Comparison of ENCODE assay signal across 1 cellular context in the genomic region with DNA sequence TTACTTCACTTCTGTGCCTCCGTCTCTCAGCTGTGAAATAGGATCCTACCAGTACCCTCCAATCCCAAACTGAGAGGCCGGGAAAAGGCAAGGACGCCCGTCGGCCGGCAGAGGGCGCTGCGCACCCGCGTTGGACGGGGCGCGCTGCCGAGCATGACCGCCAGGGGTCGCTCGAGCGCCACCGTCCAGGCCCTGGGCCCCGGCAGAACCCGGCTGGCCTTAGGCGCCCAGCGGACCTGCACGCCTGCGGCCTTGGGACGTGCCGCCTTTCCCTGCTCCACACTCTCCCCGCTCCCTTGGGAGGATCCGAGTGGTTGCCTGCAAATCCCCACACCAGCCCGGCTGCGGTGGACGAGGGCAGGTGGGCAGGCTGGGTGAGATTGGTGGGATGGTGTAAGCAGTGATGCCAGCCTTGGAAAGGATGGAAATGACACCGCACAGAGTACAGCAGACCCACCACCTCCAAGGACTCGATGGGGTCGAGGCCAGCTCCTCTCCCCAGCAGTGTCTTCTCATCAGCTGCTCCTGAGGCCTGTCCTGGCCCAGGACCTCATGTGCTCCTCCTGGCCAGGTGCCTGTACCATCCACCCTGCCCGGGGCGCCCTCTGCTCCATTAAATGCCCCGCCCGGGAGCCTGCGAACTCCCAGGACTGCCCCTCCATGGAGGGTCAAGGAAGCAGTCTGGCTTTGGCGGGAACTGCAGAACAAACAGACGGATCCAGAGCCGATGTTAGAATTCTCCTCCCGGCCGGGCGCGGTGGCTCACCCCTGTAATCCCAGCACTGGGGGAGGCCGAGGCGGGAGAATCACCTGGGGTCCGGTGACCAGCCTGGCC.
TF ChIP-seq lines count a peak whose summit lies in the region.

No MANE protein-coding gene starts in this region.

TF ChIP-seq in HEK293, 187 proteins besides CTCF, POLR2A, EP300 and RAD21 (continued from another document and continues in another):
- TF ChIP-seq, protein P1, sequence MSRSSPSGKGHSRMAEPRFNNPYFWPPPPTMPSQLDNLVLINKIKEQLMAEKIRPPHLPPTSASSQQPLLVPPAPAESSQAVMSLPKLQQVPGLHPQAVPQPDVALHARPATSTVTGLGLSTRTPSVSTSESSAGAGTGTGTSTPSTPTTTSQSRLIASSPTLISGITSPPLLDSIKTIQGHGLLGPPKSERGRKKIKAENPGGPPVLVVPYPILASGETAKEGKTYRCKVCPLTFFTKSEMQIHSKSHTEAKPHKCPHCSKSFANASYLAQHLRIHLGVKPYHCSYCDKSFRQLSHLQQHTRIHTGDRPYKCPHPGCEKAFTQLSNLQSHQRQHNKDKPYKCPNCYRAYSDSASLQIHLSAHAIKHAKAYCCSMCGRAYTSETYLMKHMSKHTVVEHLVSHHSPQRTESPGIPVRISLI (tag by site-specific recombination; IDR thresholded peaks at IDR 0.05), result peak; percentile 51; the same call in 1 of the 2 replicates
- TF ChIP-seq BCL11A (tag by site-specific recombination; IDR thresholded peaks at IDR 0.05; ENCODE audit: low read depth) (peak; percentile 30; the same call in 1 of the 2 replicates), ZNF37A (tag by site-specific recombination; IDR thresholded peaks at IDR 0.05) (0 out of 2 replicates have a peak, but pooled peaks have one; percentile 47), ZFP3 (tag by site-specific recombination; IDR thresholded peaks at IDR 0.05; ENCODE audit: low read depth) (no peak), ZNF335 (tag by site-specific recombination; conservative IDR thresholded peaks at IDR 0.05) (peak; percentile 98), SALL2 (tag by site-specific recombination; IDR thresholded peaks at IDR 0.05; ENCODE audit: borderline replicate concordance) (no peak; the same call in 1 of the 2 replicates), KLF8 (tag by site-specific recombination; IDR thresholded peaks at IDR 0.05) (peak; percentile 77; the same call in 1 of the 2 replicates), ZNF785 (tag by site-specific recombination; IDR thresholded peaks at IDR 0.05) (0 out of 2 replicates have a peak, but pooled peaks have one; percentile 13), ZBTB17 (tag by site-specific recombination; IDR thresholded peaks at IDR 0.05) (peak; percentile 87), REPIN1 (tag by site-specific recombination; IDR thresholded peaks at IDR 0.05; ENCODE audit: low read depth) (peak; percentile 55; the same call in 1 of the 2 replicates), ZNF146 (tag by site-specific recombination; IDR thresholded peaks at IDR 0.05) (no peak), ZNF792 (tag by site-specific recombination; IDR thresholded peaks at IDR 0.05) (no peak; the same call in none of the 2 replicates), ZNF223 (tag by site-specific recombination; IDR thresholded peaks at IDR 0.05) (0 out of 2 replicates have a peak, but pooled peaks have one; percentile 13), ZNF600 (tag by site-specific recombination; IDR thresholded peaks at IDR 0.05) (peak; percentile 98), GLIS2 (tag by site-specific recombination; IDR thresholded peaks at IDR 0.05) (peak; percentile 59), KLF1 (tag by site-specific recombination; IDR thresholded peaks at IDR 0.05) (peak; percentile 44), IKZF3 (tag by site-specific recombination; IDR thresholded peaks at IDR 0.05) (peak; percentile 93), ZNF394 (tag by site-specific recombination; IDR thresholded peaks at IDR 0.05; ENCODE audit: borderline replicate concordance) (peak; percentile 69; the same call in 1 of the 2 replicates), ZNF585B (tag by site-specific recombination; IDR thresholded peaks at IDR 0.05) (0 out of 2 replicates have a peak, but pooled peaks have one; percentile 4), ZNF2 (tag by site-specific recombination; IDR thresholded peaks at IDR 0.05) (peak; percentile 99), ZEB2 (tag by site-specific recombination; IDR thresholded peaks at IDR 0.05) (peak; percentile 78), ZNF544 (tag by site-specific recombination; IDR thresholded peaks at IDR 0.05) (no peak), ZNF548 (tag by site-specific recombination; IDR thresholded peaks at IDR 0.05) (no peak), ZNF184 (tag by site-specific recombination; IDR thresholded peaks at IDR 0.05) (peak; percentile 92; the same call in 1 of the 2 replicates), ZNF626 (tag by site-specific recombination; IDR thresholded peaks at IDR 0.05) (no peak), ZNF19 (tag by site-specific recombination; IDR thresholded peaks at IDR 0.05; ENCODE audit: low read depth) (no peak), ZNF23 (tag by site-specific recombination; IDR thresholded peaks at IDR 0.05; ENCODE audit: borderline replicate concordance) (no peak), ZNF211 (tag by site-specific recombination; IDR thresholded peaks at IDR 0.05; ENCODE audit: low read depth) (no peak), ZNF426 (tag by site-specific recombination; IDR thresholded peaks at IDR 0.05) (no peak), HOXC10 (CRISPR knock-in tag; IDR thresholded peaks at IDR 0.05) (peak; percentile 90; the same call in 1 of the 2 replicates), ZNF629 (tag by site-specific recombination; IDR thresholded peaks at IDR 0.05) (peak; percentile 77), KLF10 (tag by site-specific recombination; IDR thresholded peaks at IDR 0.05) (peak; percentile 81; the same call in 1 of the 2 replicates)
- TF ChIP-seq, protein P2, sequence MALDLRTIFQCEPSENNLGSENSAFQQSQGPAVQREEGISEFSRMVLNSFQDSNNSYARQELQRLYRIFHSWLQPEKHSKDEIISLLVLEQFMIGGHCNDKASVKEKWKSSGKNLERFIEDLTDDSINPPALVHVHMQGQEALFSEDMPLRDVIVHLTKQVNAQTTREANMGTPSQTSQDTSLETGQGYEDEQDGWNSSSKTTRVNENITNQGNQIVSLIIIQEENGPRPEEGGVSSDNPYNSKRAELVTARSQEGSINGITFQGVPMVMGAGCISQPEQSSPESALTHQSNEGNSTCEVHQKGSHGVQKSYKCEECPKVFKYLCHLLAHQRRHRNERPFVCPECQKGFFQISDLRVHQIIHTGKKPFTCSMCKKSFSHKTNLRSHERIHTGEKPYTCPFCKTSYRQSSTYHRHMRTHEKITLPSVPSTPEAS (tag by site-specific recombination; IDR thresholded peaks at IDR 0.05), result 0 out of 2 replicates have a peak, but pooled peaks have one; percentile 35
- TF ChIP-seq, protein P3, sequence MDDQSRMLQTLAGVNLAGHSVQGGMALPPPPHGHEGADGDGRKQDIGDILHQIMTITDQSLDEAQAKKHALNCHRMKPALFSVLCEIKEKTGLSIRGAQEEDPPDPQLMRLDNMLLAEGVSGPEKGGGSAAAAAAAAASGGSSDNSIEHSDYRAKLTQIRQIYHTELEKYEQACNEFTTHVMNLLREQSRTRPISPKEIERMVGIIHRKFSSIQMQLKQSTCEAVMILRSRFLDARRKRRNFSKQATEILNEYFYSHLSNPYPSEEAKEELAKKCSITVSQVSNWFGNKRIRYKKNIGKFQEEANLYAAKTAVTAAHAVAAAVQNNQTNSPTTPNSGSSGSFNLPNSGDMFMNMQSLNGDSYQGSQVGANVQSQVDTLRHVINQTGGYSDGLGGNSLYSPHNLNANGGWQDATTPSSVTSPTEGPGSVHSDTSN (CRISPR knock-in tag; IDR thresholded peaks at IDR 0.05), result peak; percentile 75
- TF ChIP-seq, protein P4, sequence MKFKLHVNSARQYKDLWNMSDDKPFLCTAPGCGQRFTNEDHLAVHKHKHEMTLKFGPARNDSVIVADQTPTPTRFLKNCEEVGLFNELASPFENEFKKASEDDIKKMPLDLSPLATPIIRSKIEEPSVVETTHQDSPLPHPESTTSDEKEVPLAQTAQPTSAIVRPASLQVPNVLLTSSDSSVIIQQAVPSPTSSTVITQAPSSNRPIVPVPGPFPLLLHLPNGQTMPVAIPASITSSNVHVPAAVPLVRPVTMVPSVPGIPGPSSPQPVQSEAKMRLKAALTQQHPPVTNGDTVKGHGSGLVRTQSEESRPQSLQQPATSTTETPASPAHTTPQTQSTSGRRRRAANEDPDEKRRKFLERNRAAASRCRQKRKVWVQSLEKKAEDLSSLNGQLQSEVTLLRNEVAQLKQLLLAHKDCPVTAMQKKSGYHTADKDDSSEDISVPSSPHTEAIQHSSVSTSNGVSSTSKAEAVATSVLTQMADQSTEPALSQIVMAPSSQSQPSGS (tag by site-specific recombination; IDR thresholded peaks at IDR 0.05; ENCODE audit: low read depth), result no peak
- TF ChIP-seq, protein P5, sequence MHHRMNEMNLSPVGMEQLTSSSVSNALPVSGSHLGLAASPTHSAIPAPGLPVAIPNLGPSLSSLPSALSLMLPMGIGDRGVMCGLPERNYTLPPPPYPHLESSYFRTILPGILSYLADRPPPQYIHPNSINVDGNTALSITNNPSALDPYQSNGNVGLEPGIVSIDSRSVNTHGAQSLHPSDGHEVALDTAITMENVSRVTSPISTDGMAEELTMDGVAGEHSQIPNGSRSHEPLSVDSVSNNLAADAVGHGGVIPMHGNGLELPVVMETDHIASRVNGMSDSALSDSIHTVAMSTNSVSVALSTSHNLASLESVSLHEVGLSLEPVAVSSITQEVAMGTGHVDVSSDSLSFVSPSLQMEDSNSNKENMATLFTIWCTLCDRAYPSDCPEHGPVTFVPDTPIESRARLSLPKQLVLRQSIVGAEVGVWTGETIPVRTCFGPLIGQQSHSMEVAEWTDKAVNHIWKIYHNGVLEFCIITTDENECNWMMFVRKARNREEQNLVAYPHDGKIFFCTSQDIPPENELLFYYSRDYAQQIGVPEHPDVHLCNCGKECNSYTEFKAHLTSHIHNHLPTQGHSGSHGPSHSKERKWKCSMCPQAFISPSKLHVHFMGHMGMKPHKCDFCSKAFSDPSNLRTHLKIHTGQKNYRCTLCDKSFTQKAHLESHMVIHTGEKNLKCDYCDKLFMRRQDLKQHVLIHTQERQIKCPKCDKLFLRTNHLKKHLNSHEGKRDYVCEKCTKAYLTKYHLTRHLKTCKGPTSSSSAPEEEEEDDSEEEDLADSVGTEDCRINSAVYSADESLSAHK (tag by site-specific recombination; IDR thresholded peaks at IDR 0.05), result no peak
- TF ChIP-seq, protein P6, sequence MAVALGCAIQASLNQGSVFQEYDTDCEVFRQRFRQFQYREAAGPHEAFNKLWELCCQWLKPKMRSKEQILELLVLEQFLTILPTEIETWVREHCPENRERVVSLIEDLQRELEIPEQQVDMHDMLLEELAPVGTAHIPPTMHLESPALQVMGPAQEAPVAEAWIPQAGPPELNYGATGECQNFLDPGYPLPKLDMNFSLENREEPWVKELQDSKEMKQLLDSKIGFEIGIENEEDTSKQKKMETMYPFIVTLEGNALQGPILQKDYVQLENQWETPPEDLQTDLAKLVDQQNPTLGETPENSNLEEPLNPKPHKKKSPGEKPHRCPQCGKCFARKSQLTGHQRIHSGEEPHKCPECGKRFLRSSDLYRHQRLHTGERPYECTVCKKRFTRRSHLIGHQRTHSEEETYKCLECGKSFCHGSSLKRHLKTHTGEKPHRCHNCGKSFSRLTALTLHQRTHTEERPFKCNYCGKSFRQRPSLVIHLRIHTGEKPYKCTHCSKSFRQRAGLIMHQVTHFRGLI (tag by site-specific recombination; IDR thresholded peaks at IDR 0.05), result peak; percentile 84
- TF ChIP-seq, protein P7, sequence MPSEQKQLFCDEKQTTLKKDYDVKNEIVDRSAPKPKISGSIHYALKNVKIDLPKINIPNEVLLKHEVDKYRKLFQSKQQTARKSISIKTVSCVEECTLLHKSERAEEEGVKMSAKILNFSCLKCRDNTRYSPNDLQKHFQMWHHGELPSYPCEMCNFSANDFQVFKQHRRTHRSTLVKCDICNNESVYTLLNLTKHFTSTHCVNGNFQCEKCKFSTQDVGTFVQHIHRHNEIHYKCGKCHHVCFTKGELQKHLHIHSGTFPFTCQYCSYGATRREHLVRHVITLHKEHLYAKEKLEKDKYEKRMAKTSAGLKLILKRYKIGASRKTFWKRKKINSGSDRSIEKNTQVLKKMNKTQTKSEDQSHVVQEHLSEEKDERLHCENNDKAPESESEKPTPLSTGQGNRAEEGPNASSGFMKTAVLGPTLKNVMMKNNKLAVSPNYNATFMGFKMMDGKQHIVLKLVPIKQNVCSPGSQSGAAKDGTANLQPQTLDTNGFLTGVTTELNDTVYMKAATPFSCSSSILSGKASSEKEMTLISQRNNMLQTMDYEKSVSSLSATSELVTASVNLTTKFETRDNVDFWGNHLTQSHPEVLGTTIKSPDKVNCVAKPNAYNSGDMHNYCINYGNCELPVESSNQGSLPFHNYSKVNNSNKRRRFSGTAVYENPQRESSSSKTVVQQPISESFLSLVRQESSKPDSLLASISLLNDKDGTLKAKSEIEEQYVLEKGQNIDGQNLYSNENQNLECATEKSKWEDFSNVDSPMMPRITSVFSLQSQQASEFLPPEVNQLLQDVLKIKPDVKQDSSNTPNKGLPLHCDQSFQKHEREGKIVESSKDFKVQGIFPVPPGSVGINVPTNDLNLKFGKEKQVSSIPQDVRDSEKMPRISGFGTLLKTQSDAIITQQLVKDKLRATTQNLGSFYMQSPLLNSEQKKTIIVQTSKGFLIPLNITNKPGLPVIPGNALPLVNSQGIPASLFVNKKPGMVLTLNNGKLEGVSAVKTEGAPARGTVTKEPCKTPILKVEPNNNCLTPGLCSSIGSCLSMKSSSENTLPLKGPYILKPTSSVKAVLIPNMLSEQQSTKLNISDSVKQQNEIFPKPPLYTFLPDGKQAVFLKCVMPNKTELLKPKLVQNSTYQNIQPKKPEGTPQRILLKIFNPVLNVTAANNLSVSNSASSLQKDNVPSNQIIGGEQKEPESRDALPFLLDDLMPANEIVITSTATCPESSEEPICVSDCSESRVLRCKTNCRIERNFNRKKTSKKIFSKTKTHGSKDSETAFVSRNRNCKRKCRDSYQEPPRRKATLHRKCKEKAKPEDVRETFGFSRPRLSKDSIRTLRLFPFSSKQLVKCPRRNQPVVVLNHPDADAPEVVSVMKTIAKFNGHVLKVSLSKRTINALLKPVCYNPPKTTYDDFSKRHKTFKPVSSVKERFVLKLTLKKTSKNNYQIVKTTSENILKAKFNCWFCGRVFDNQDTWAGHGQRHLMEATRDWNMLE (tag by site-specific recombination; conservative IDR thresholded peaks at IDR 0.05; ENCODE audit: low read depth), result no peak
- TF ChIP-seq, protein P8, sequence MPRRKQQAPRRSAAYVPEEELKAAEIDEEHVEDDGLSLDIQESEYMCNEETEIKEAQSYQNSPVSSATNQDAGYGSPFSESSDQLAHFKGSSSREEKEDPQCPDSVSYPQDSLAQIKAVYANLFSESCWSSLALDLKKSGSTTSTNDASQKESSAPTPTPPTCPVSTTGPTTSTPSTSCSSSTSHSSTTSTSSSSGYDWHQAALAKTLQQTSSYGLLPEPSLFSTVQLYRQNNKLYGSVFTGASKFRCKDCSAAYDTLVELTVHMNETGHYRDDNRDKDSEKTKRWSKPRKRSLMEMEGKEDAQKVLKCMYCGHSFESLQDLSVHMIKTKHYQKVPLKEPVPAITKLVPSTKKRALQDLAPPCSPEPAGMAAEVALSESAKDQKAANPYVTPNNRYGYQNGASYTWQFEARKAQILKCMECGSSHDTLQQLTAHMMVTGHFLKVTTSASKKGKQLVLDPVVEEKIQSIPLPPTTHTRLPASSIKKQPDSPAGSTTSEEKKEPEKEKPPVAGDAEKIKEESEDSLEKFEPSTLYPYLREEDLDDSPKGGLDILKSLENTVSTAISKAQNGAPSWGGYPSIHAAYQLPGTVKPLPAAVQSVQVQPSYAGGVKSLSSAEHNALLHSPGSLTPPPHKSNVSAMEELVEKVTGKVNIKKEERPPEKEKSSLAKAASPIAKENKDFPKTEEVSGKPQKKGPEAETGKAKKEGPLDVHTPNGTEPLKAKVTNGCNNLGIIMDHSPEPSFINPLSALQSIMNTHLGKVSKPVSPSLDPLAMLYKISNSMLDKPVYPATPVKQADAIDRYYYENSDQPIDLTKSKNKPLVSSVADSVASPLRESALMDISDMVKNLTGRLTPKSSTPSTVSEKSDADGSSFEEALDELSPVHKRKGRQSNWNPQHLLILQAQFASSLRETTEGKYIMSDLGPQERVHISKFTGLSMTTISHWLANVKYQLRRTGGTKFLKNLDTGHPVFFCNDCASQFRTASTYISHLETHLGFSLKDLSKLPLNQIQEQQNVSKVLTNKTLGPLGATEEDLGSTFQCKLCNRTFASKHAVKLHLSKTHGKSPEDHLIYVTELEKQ (tag by site-specific recombination; IDR thresholded peaks at IDR 0.05; ENCODE audit: borderline replicate concordance), result peak; percentile 57; the same call in 1 of the 2 replicates
